ENCODE assay signal across 8 cellular contexts in the genomic region with DNA sequence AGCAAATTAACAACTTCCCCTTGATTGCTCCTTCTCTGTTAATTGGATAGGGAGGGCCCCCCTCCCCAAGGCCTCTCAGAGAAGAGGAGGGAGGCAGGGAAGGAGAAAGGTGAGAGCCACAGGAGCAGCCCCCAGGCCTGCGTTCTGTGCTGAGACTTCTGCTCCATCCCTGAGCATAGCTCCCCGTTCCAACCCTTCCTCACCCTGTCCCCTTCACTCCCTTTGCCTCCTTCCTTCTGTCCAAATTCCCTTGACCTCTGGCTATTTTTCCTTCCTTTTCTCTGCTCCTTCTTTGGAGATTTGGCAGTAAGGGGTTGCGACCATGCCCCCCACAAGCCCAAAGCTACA. TPM values are rescaled to one million over a fixed set of nuclear protein-coding genes. Genes with fewer than 3 reads are reported as not detected.
DNase-seq lines count a peak whose midpoint lies in the region; ATAC-seq, FAIRE-seq and TF ChIP-seq lines count a peak whose summit lies in the region.

No MANE protein-coding gene starts in this region.

- H3K9me2 ChIP-seq in DOHH2 (replicated peaks; ENCODE audit: control insufficient read depth, low read length) (no peaks in the 10 kb centered on the region), OCI-LY1 (ENCODE audit: low read depth, low read length) (no peaks in the 10 kb centered on the region)

- H3K4me1 ChIP-seq in DOHH2 (ENCODE audit: control insufficient read depth, low read length) (peaks cover 36% of the 10 kb centered on the region), OCI-LY1 (ENCODE audit: insufficient read depth, low read length, severe bottlenecking) (peaks cover 37% of the 10 kb centered on the region), H1 (replicated peaks in 1 of 4; ENCODE audit: control insufficient read depth in 3 of 4, insufficient read depth in 4 of 4, low read length in 3 of 4) (peaks cover 3 to 11% (median 6%) of the 10 kb centered on the region in 4 experiments), psoas muscle (no peaks in the 10 kb centered on the region), ascending aorta (peaks cover 2 to 5% of the 10 kb centered on the region in 2 donors)

- H3K4me3 ChIP-seq in DOHH2 (ENCODE audit: low read length) (peak overlapping the region; percentile 70), OCI-LY1 (ENCODE audit: low read depth, low read length, poor library complexity, severe bottlenecking) (peak overlapping the region; percentile 65), H1 (ENCODE audit: extremely low read depth in 1 of 4, insufficient read depth in 2 of 4, low read depth in 3 of 4, low read length in 4 of 4) (peak overlapping the region; percentile 58 to 74 (median 71); a peak in 7 of 8 replicates), psoas muscle (peak overlapping the region; percentile 79), ascending aorta (peak overlapping the region in 1 of 2 donors; percentile 73)

- FAIRE-seq in H1 (lab: Jason Lieb, UNC): no peak

- peaks cover 68% of the 10 kb centered on the region for H3K27me3 ChIP-seq in DOHH2 (ENCODE audit: control insufficient read depth, low read length)
- peaks cover 6% of the 10 kb centered on the region for H3K27me3 ChIP-seq in OCI-LY1 (ENCODE audit: insufficient read depth, low read length)
- H3K27me3 ChIP-seq in H1 (replicated peaks in 1 of 4; ENCODE audit: control insufficient read depth in 3 of 4, extremely low read depth in 1 of 4, insufficient read depth in 3 of 4, low read length in 3 of 4): peaks cover 35 to 87% (median 72%) of the 10 kb centered on the region in 4 experiments
- peaks cover 0 to 28% (median 0%) of the 10 kb centered on the region in 3 donors for H3K27me3 ChIP-seq in psoas muscle (ENCODE audit: insufficient read depth in 3 of 3, low read length in 2 of 3)
- H3K27me3 ChIP-seq in ascending aorta: no peaks in the 10 kb centered on the region

- TF ChIP-seq EP300 in H1 (IDR thresholded peaks at IDR 0.05; ENCODE audit: borderline replicate concordance in 1 of 2, low read depth in 2 of 2, low read length in 2 of 2): no peak

- H2BK120ac ChIP-seq in H1 (replicated peaks; ENCODE audit: low read depth, low read length): no peak overlapping the region

- H3K79me1 ChIP-seq in H1 (ENCODE audit: low read depth, low read length): no peaks in the 10 kb centered on the region

- no peak overlapping the region for H3K18ac ChIP-seq in H1 (ENCODE audit: extremely low read depth, low read length)

- H2BK5ac ChIP-seq in H1 (ENCODE audit: low read depth, low read length): no peak overlapping the region; the same call in 1 of the 2 replicates

- H3K14ac ChIP-seq in H1 (ENCODE audit: insufficient read length): no peak overlapping the region

- H3K9ac ChIP-seq in OCI-LY1 (ENCODE audit: low read length) (no peak overlapping the region; the same call in 1 of the 2 replicates), H1 (replicated peaks in 1 of 4; ENCODE audit: extremely low read depth in 1 of 4, low read depth in 3 of 4, low read length in 3 of 4) (no peak overlapping the region)

- no peak overlapping the region for H3K56ac ChIP-seq in H1 (replicated peaks; ENCODE audit: insufficient read length, low read depth, low read length)

- intact Hi-C loops in psoas muscle (cut with DNase I): loop anchor here (5.0 kb wide), 3 partner anchors 84 to 279 kb away; a partner anchor contains a TSS
- intact Hi-C loops in ascending aorta (cut with DNase I): loop anchor here (2.0 to 5.0 kb wide), 3 partner anchors 90 to 279 kb away; no protein-coding TSS in a partner anchor

- no peak overlapping the region for H2BK15ac ChIP-seq in H1 (ENCODE audit: low read length)

- H3K4me2 ChIP-seq in DOHH2 (ENCODE audit: low read length): peak overlapping the region; percentile 71
- H3K4me2 ChIP-seq in OCI-LY1 (ENCODE audit: low read length): peak overlapping the region; percentile 83
- H3K4me2 ChIP-seq in H1 (ENCODE audit: insufficient read depth in 1 of 2, low read depth in 2 of 2, low read length in 2 of 2): peak overlapping the region; percentile 94 to 95

- no peaks in the 10 kb centered on the region for H3K79me2 ChIP-seq in DOHH2 (ENCODE audit: control insufficient read depth, low read length)
- no peaks in the 10 kb centered on the region for H3K79me2 ChIP-seq in OCI-LY1 (ENCODE audit: insufficient read depth, low read length)
- H3K79me2 ChIP-seq in H1 (ENCODE audit: control insufficient read depth in 1 of 2, insufficient read depth in 2 of 2, low read length in 2 of 2): no peaks in the 10 kb centered on the region

- CTCF ChIA-PET in H1 (lab: Charles Lee; ENCODE audit: partially characterized antibody): interaction anchor here (0.6 to 10.7 kb wide), 37 partner anchors 9 to 493 kb away, joined by 3 to 257 read pairs (median 6); a partner anchor contains a TSS

- H2AFZ ChIP-seq in OCI-LY1 (ENCODE audit: low read length) (no peak overlapping the region), H1 (ENCODE audit: low read length) (no peak overlapping the region)

- H3K36me3 ChIP-seq in DOHH2 (ENCODE audit: control insufficient read depth, low read length) (no peaks in the 10 kb centered on the region), OCI-LY1 (ENCODE audit: insufficient read depth, low read length) (no peaks in the 10 kb centered on the region), H1 (ENCODE audit: control insufficient read depth in 2 of 4, insufficient read depth in 4 of 4, low read length in 3 of 4) (no peaks in the 10 kb centered on the region), psoas muscle (ENCODE audit: insufficient read depth in 1 of 2, low read depth in 1 of 2) (no peaks in the 10 kb centered on the region), ascending aorta (no peaks in the 10 kb centered on the region)

- H3K23me2 ChIP-seq in H1 (ENCODE audit: low read depth, low read length): peaks cover 8% of the 10 kb centered on the region

- no peak overlapping the region for H4K5ac ChIP-seq in H1 (ENCODE audit: insufficient read length, low read depth, low read length)

- H3K27ac ChIP-seq in DOHH2 (ENCODE audit: low read depth, low read length) (no peak overlapping the region), OCI-LY1 (ENCODE audit: low read depth, low read length, poor library complexity, severe bottlenecking) (no peak overlapping the region), H1 (ENCODE audit: low read depth, low read length) (no peak overlapping the region), psoas muscle (no peak overlapping the region), ascending aorta (no peak overlapping the region)

- no peak for ATAC-seq in psoas muscle

- peak overlapping the region; percentile 81 for H3K4ac ChIP-seq in H1 (replicated peaks; ENCODE audit: insufficient read length, low read depth, low read length)

- peak overlapping the region; percentile 16 for H4K91ac ChIP-seq in H1 (replicated peaks; ENCODE audit: insufficient read length, low read length)

- H3F3A ChIP-seq in DOHH2 (ENCODE audit: control insufficient read depth, insufficient read depth) (no peaks in the 10 kb centered on the region), OCI-LY1 (ENCODE audit: insufficient read depth, low read length) (no peaks in the 10 kb centered on the region)

- H3K23ac ChIP-seq in H1 (ENCODE audit: insufficient read length): peak overlapping the region; percentile 73

- no peak for TF ChIP-seq POLR2A in H1 (IDR thresholded peaks at IDR 0.05; ENCODE audit: control extremely low read depth in 1 of 2, low read depth in 2 of 2, low read length in 2 of 2)

- no peak overlapping the region for H4K8ac ChIP-seq in H1 (ENCODE audit: extremely low read depth, insufficient read depth, low read length)

- 17% methylated on average over 3 of the region's 3 CpGs; no CpG with 5 or more reads in 1 of the 2 experiments for WGBS in H1 (ENCODE audit: extremely low coverage in 1 of 2, insufficient coverage in 1 of 2, insufficient read length in 1 of 2, insufficient replicate concordance in 2 of 2, low coverage in 1 of 2, low lambda C conversion rate in 2 of 2, missing lambda C conversion rate in 1 of 2), 2 experiments
- 30 to 50% (median 38%) methylated on average over 3 of the region's 3 CpGs for WGBS in psoas muscle, 3 donors

- TF ChIP-seq RAD21 in H1 (IDR thresholded peaks at IDR 0.05 in 1 of 2, conservative IDR thresholded peaks at IDR 0.05 in 1 of 2; ENCODE audit: low read depth in 2 of 2, low read length in 2 of 2): no peak

- TF ChIP-seq CTCF in DOHH2 (IDR thresholded peaks at IDR 0.05; ENCODE audit: low read depth, low read length, poor library complexity, severe bottlenecking): no peak
- no peak for TF ChIP-seq CTCF in OCI-LY1 (IDR thresholded peaks at IDR 0.05; ENCODE audit: low read length)
- TF ChIP-seq CTCF in H1 (IDR thresholded peaks at IDR 0.05; ENCODE audit: control extremely low read depth in 1 of 3, insufficient read depth in 1 of 3, low read depth in 1 of 3, low read length in 3 of 3): no peak
- no peak for TF ChIP-seq CTCF in psoas muscle (IDR thresholded peaks at IDR 0.05)
- TF ChIP-seq CTCF in ascending aorta (IDR thresholded peaks at IDR 0.05): no peak

- no peak overlapping the region for H2BK20ac ChIP-seq in H1 (ENCODE audit: low read length)

- 0 out of 2 replicates have a peak overlapping the region, but pooled peaks have one; percentile 20 for H2BK12ac ChIP-seq in H1 (ENCODE audit: low read depth, low read length)

- POLR2A ChIA-PET in H1 (lab: Charles Lee; ENCODE audit: partially characterized antibody): interaction anchor here (0.9 to 3.4 kb wide), 8 partner anchors 9 to 98 kb away, joined by 3 to 19 read pairs (median 6); no protein-coding TSS in a partner anchor

- 0 out of 2 replicates have a peak, but pooled peaks cover 4% of the 10 kb centered on the region for H4K20me1 ChIP-seq in DOHH2 (ENCODE audit: control insufficient read depth, insufficient read depth, low read depth, low read length)
- H4K20me1 ChIP-seq in OCI-LY1 (ENCODE audit: insufficient read depth, low read length): no peaks in the 10 kb centered on the region
- H4K20me1 ChIP-seq in H1 (replicated peaks in 1 of 2; ENCODE audit: control insufficient read depth in 1 of 2, insufficient read depth in 2 of 2, low read length in 2 of 2): peaks cover 2 to 4% of the 10 kb centered on the region in 2 experiments

- H3K9me3 ChIP-seq in DOHH2 (ENCODE audit: control insufficient read depth, insufficient read depth, low read length) (no peaks in the 10 kb centered on the region), OCI-LY1 (ENCODE audit: low read length) (no peaks in the 10 kb centered on the region), H1 (ENCODE audit: insufficient read depth in 2 of 2, low read depth in 1 of 2, low read length in 1 of 2) (no peaks in the 10 kb centered on the region), psoas muscle (no peaks in the 10 kb centered on the region), ascending aorta (no peaks in the 10 kb centered on the region)

- no peak overlapping the region for H2AK5ac ChIP-seq in H1 (ENCODE audit: low read depth, low read length)

- DNase-seq in H1 (ENCODE audit: low read depth in 1 of 2, low spot score in 2 of 2): no peak
- no peak for DNase-seq in psoas muscle
- DNase-seq in DMS153 (lab: John Stamatoyannopoulos, UW): no peak
- no peak for DNase-seq in NCI-H187 treated with DMSO at 0.1 percent for 48 hours (lab: John Stamatoyannopoulos, UW)
- DNase-seq in nucleus accumbens (lab: John Stamatoyannopoulos, UW): no peak
- no peak for DNase-seq in ascending aorta (ENCODE audit: low spot score in 2 of 2)

RNA-seq across cellular contexts. Expression of a gene that starts 0.8 kb away (rescaled TPM):
- 1.9 and 2.4 TPM in 2 replicates for total RNA-seq in H1 (2021; fragmentation: NEBNext Ultra II Directional; extraction: Animal tissue kit (Norgen Biotek cat#: 25700))
- polyA plus RNA-seq in H1 (2011; rRNA removed): 3.3 and 4.4 TPM in 2 replicates
- polyA plus RNA-seq in H1 (2011; cell fraction: cytosol; rRNA removed): 3.1 TPM
- polyA plus RNA-seq in H1 (2011; cell fraction: nucleus; rRNA removed): 7.1 TPM
- polyA plus RNA-seq in H1 (2012, experiment 1 of 2): 3.3 to 4.8 TPM (median 4.1 TPM) in 4 replicates
- polyA plus RNA-seq in H1 (2012, experiment 2 of 2): 2.2 TPM
- polyA plus RNA-seq in H1 (2013, experiment 1 of 2): 2.1 TPM
- polyA plus RNA-seq in H1 (2013, experiment 2 of 2): 2.3 TPM
- polyA minus RNA-seq in H1 (2011; rRNA and poly(A)+ RNA removed): 2.6 and 2.9 TPM in 2 replicates
- polyA minus RNA-seq in H1 (2011; cell fraction: cytosol; rRNA and poly(A)+ RNA removed): 1.0 TPM
- polyA minus RNA-seq in H1 (2011; cell fraction: nucleus; rRNA and poly(A)+ RNA removed): 4.3 TPM
- total RNA-seq in psoas muscle: under 1 TPM; 0.32 to 0.82 (median 0.60) TPM
- under 1 TPM; 0.20 to 0.29 (median 0.25) TPM for polyA plus RNA-seq in psoas muscle
- not detected for total RNA-seq in ascending aorta

RNA-seq across cellular contexts. Expression of a gene that starts 28.5 kb away (rescaled TPM):
- 128 and 140 TPM in 2 replicates for total RNA-seq in H1 (2021; fragmentation: NEBNext Ultra II Directional; extraction: Animal tissue kit (Norgen Biotek cat#: 25700))
- 130 and 134 TPM in 2 replicates for polyA plus RNA-seq in H1 (2011; rRNA removed)
- polyA plus RNA-seq in H1 (2011; cell fraction: cytosol; rRNA removed): 108 TPM
- polyA plus RNA-seq in H1 (2011; cell fraction: nucleus; rRNA removed): 163 TPM
- 129 to 179 TPM (median 144 TPM) in 4 replicates for polyA plus RNA-seq in H1 (2012, experiment 1 of 2)
- 124 TPM for polyA plus RNA-seq in H1 (2012, experiment 2 of 2)
- polyA plus RNA-seq in H1 (2013, experiment 1 of 2): 78.3 TPM
- 77.3 TPM for polyA plus RNA-seq in H1 (2013, experiment 2 of 2)
- 188 TPM in 2 replicates for polyA minus RNA-seq in H1 (2011; rRNA and poly(A)+ RNA removed)
- 160 TPM for polyA minus RNA-seq in H1 (2011; cell fraction: cytosol; rRNA and poly(A)+ RNA removed)
- 105 TPM for polyA minus RNA-seq in H1 (2011; cell fraction: nucleus; rRNA and poly(A)+ RNA removed)
- total RNA-seq in psoas muscle: 10 to 100 TPM; 14.2 to 21.1 (median 17.9) TPM
- 10 to 100 TPM; 11.7 to 20.4 (median 12.3) TPM for polyA plus RNA-seq in psoas muscle
- 277 TPM for total RNA-seq in ascending aorta

RNA-seq across cellular contexts. Expression of a gene that starts 31.3 kb away (rescaled TPM):
- 63.5 and 66.3 TPM in 2 replicates for total RNA-seq in H1 (2021; fragmentation: NEBNext Ultra II Directional; extraction: Animal tissue kit (Norgen Biotek cat#: 25700))
- polyA plus RNA-seq in H1 (2011; rRNA removed): 17.4 and 18.0 TPM in 2 replicates
- 32.0 TPM for polyA plus RNA-seq in H1 (2011; cell fraction: cytosol; rRNA removed)
- polyA plus RNA-seq in H1 (2011; cell fraction: nucleus; rRNA removed): 19.7 TPM
- 35.6 to 54.1 TPM (median 40.0 TPM) in 4 replicates for polyA plus RNA-seq in H1 (2012, experiment 1 of 2)
- 5.7 TPM for polyA plus RNA-seq in H1 (2012, experiment 2 of 2)
- polyA plus RNA-seq in H1 (2013, experiment 1 of 2): 23.4 TPM
- 24.2 TPM for polyA plus RNA-seq in H1 (2013, experiment 2 of 2)
- 55.5 and 61.2 TPM in 2 replicates for polyA minus RNA-seq in H1 (2011; rRNA and poly(A)+ RNA removed)
- polyA minus RNA-seq in H1 (2011; cell fraction: cytosol; rRNA and poly(A)+ RNA removed): 37.5 TPM
- 26.3 TPM for polyA minus RNA-seq in H1 (2011; cell fraction: nucleus; rRNA and poly(A)+ RNA removed)
- 1 to 10 TPM; 4.6 to 6.1 (median 5.2) TPM for total RNA-seq in psoas muscle
- polyA plus RNA-seq in psoas muscle: 10 to 100 TPM in 1 of 3 donors, 1 to 10 TPM in 2; 3.4 to 15.3 (median 5.5) TPM
- 5.1 TPM for total RNA-seq in ascending aorta

RNA-seq across cellular contexts. Expression of a gene that starts 47.2 kb away (rescaled TPM):
- total RNA-seq in H1 (2021; fragmentation: NEBNext Ultra II Directional; extraction: Animal tissue kit (Norgen Biotek cat#: 25700)): 0.74 and 1.2 TPM in 2 replicates
- 0.45 and 0.53 TPM in 2 replicates for polyA plus RNA-seq in H1 (2011; rRNA removed)
- 0.88 TPM for polyA plus RNA-seq in H1 (2011; cell fraction: cytosol; rRNA removed)
- polyA plus RNA-seq in H1 (2011; cell fraction: nucleus; rRNA removed): 1.1 TPM
- 0.65 to 1.2 TPM (median 0.89 TPM) in 4 replicates for polyA plus RNA-seq in H1 (2012, experiment 1 of 2)
- polyA plus RNA-seq in H1 (2012, experiment 2 of 2): 0.84 TPM
- polyA plus RNA-seq in H1 (2013, experiment 1 of 2): 0.14 TPM
- polyA plus RNA-seq in H1 (2013, experiment 2 of 2): 0.15 TPM
- polyA minus RNA-seq in H1 (2011; rRNA and poly(A)+ RNA removed): 0.71 and 3.5 TPM in 2 replicates
- not detected for polyA minus RNA-seq in H1 (2011; cell fraction: cytosol; rRNA and poly(A)+ RNA removed)
- polyA minus RNA-seq in H1 (2011; cell fraction: nucleus; rRNA and poly(A)+ RNA removed): 1.00 TPM
- 100 to 1,000 TPM in 3 of 4 donors, 10 to 100 TPM in 1; 92.0 to 221 (median 148) TPM for total RNA-seq in psoas muscle
- polyA plus RNA-seq in psoas muscle: 100 to 1,000 TPM in 1 of 3 donors, 10 to 100 TPM in 2; 17.4 to 120 (median 66.0) TPM
- 12.2 TPM for total RNA-seq in ascending aorta

RNA-seq across cellular contexts. Expression of a gene that starts 55.4 kb away (rescaled TPM):
- 38.5 and 40.1 TPM in 2 replicates for total RNA-seq in H1 (2021; fragmentation: NEBNext Ultra II Directional; extraction: Animal tissue kit (Norgen Biotek cat#: 25700))
- polyA plus RNA-seq in H1 (2011; rRNA removed) (84.3 and 102 TPM in 2 replicates), psoas muscle (100 to 1,000 TPM; 132 to 173 (median 132) TPM)
- polyA plus RNA-seq in H1 (2011; cell fraction: cytosol; rRNA removed): 79.1 TPM
- 51.9 TPM for polyA plus RNA-seq in H1 (2011; cell fraction: nucleus; rRNA removed)
- polyA plus RNA-seq in H1 (2012, experiment 1 of 2): 47.2 to 55.2 TPM (median 54.2 TPM) in 4 replicates
- 82.9 TPM for polyA plus RNA-seq in H1 (2012, experiment 2 of 2)
- 70.4 TPM for polyA plus RNA-seq in H1 (2013, experiment 1 of 2)
- 71.0 TPM for polyA plus RNA-seq in H1 (2013, experiment 2 of 2)
- polyA minus RNA-seq in H1 (2011; rRNA and poly(A)+ RNA removed): 22.0 and 26.2 TPM in 2 replicates
- polyA minus RNA-seq in H1 (2011; cell fraction: cytosol; rRNA and poly(A)+ RNA removed): 15.9 TPM
- 20.6 TPM for polyA minus RNA-seq in H1 (2011; cell fraction: nucleus; rRNA and poly(A)+ RNA removed)
- total RNA-seq in psoas muscle (100 to 1,000 TPM; 101 to 141 (median 115) TPM), ascending aorta (19.8 TPM)
